33 cellular contexts compared by ENCODE assay signal in genomic region chr11:105732611-105733010, GRCh38.
"Had no signal": no experiment of that assay in that cellular context is flagged by ENCODE, and none has a peak within 500 bp of the region (broad histone marks: within the 10 kb centered on the region; RNA-seq: fewer than 3 reads in every experiment).

No MANE protein-coding gene starts in this region.

- H3K36me3 Mint-ChIP-seq: memory B cell; naive B cell; natural killer cell treated with Interleukin-12 subunit alpha and Interleukin-12 subunit beta and Interleukin-15 and Interleukin-18, amount 100 ng/mL, for 72 hours had no signal

- H3K9me3 ChIP-seq: lower lobe of right lung, mucosa of descending colon, neutrophil, pancreas, suprapubic skin, thyroid gland, vagina had no signal

- ATAC-seq: effector memory CD8-positive, alpha-beta T cell; esophagus mucosa; foreskin keratinocyte; gastroesophageal sphincter; heart left ventricle; left ventricle myocardium superior; lower lobe of right lung; mucosa of descending colon; natural killer cell treated with Interleukin-12 subunit alpha and Interleukin-12 subunit beta and Interleukin-15 and Interleukin-18, amount 100 ng/mL, for 72 hours; pancreas; sciatic nerve; stimulated activated naive CD8-positive, alpha-beta T cell treated with anti-CD3 and anti-CD28 coated beads, Interleukin-15, amount 100 ng/mL, for 72 hours had no signal

- H3K4me3 ChIP-seq: coronary artery, gastroesophageal sphincter, heart left ventricle, hepatocyte, lower lobe of right lung, mucosa of descending colon, pancreas, right atrium auricular region, smooth muscle cell, suprapubic skin, thyroid gland, vagina had no signal

- DNase-seq: dermis blood vessel endothelial cell; effector memory CD8-positive, alpha-beta T cell; foreskin keratinocyte; heart left ventricle; islet precursor cell; kidney glomerular epithelial cell; left ventricle myocardium superior; lower lobe of right lung; mucosa of descending colon; naive B cell; stimulated activated CD4-positive, alpha-beta T cell treated with anti-CD3 and anti-CD28 coated beads, Interleukin-12 subunit alpha, Interleukin-12 subunit beta, amount 100 ng/mL, for 4 hours; stimulated activated CD4-positive, alpha-beta T cell treated with anti-CD3 and anti-CD28 coated beads, Interleukin-1b, Interleukin-23, amount 100 ng/mL, for 48 hours; stimulated activated CD4-positive, alpha-beta T cell treated with anti-CD3 and anti-CD28 coated beads, Interleukin-4, amount 100 ng/mL, for 1 hour; stimulated activated CD8-positive, alpha-beta memory T cell treated with anti-CD3 and anti-CD28 coated beads, Interleukin-4, amount 100 ng/mL, for 48 hours; stimulated activated naive CD4-positive, alpha-beta T cell; stimulated activated naive CD8-positive, alpha-beta T cell treated with anti-CD3 and anti-CD28 coated beads, Interleukin-15, amount 100 ng/mL, for 72 hours; thyroid gland; trophoblast cell had no signal

- H3K4me1 ChIP-seq: foreskin keratinocyte, heart left ventricle, lower lobe of right lung, pancreas, right atrium auricular region, suprapubic skin, thyroid gland, vagina had no signal

- H3K27me3 Mint-ChIP-seq: effector memory CD8-positive, alpha-beta T cell; memory B cell; naive B cell; natural killer cell treated with Interleukin-12 subunit alpha and Interleukin-12 subunit beta and Interleukin-15 and Interleukin-18, amount 100 ng/mL, for 72 hours; stimulated activated naive CD8-positive, alpha-beta T cell treated with anti-CD3 and anti-CD28 coated beads, Interleukin-15, amount 100 ng/mL, for 72 hours had no signal

- H3K4me1 Mint-ChIP-seq: memory B cell; naive B cell; neural crest cell; stimulated activated naive CD8-positive, alpha-beta T cell treated with anti-CD3 and anti-CD28 coated beads, Interleukin-15, amount 100 ng/mL, for 72 hours had no signal

- FAIRE-seq: pancreas had no signal

- H3K27ac Mint-ChIP-seq: effector memory CD8-positive, alpha-beta T cell; memory B cell; mesothelial cell of epicardium; naive B cell; natural killer cell treated with Interleukin-12 subunit alpha and Interleukin-12 subunit beta and Interleukin-15 and Interleukin-18, amount 100 ng/mL, for 72 hours had no signal

- H3K27me3 ChIP-seq: foreskin keratinocyte, gastroesophageal sphincter, heart left ventricle, hepatocyte, neutrophil, pancreas, right atrium auricular region, suprapubic skin, thyroid gland, vagina had no signal

- H3K27ac ChIP-seq: coronary artery, foreskin keratinocyte, gastroesophageal sphincter, heart left ventricle, hepatocyte, lower lobe of right lung, neutrophil, pancreas, right atrium auricular region, suprapubic skin, thyroid gland, vagina had no signal

- H3K4me3 Mint-ChIP-seq: effector memory CD8-positive, alpha-beta T cell; memory B cell; mesothelial cell of epicardium; naive B cell; natural killer cell treated with Interleukin-12 subunit alpha and Interleukin-12 subunit beta and Interleukin-15 and Interleukin-18, amount 100 ng/mL, for 72 hours; neural crest cell; stimulated activated naive CD8-positive, alpha-beta T cell treated with anti-CD3 and anti-CD28 coated beads, Interleukin-15, amount 100 ng/mL, for 72 hours had no signal

- H3K36me3 ChIP-seq: gastroesophageal sphincter, heart left ventricle, lower lobe of right lung, neutrophil, pancreas, right atrium auricular region, suprapubic skin, thyroid gland, vagina had no signal
